ENCODE assay signal across 1 cellular context in the genomic region with DNA sequence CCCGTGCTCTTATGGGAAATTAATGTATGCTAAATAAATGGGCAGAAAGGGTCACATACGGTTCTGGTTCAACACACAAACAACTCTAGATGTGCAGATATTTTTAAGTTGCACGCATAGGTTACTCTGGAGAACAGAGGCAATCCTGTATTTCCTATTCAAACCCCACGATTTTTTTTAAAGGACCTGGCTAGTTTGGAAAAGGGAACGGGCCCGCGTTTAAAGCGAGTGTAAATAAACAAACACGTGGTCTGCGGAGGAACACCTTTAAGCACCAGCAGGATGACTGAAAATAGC.
TF ChIP-seq lines count a peak whose summit lies in the region.

No MANE protein-coding gene starts in this region.

TF ChIP-seq in liver, 16 proteins besides CTCF, POLR2A, EP300 and RAD21 (continued from another document):
- TF ChIP-seq, protein P1, sequence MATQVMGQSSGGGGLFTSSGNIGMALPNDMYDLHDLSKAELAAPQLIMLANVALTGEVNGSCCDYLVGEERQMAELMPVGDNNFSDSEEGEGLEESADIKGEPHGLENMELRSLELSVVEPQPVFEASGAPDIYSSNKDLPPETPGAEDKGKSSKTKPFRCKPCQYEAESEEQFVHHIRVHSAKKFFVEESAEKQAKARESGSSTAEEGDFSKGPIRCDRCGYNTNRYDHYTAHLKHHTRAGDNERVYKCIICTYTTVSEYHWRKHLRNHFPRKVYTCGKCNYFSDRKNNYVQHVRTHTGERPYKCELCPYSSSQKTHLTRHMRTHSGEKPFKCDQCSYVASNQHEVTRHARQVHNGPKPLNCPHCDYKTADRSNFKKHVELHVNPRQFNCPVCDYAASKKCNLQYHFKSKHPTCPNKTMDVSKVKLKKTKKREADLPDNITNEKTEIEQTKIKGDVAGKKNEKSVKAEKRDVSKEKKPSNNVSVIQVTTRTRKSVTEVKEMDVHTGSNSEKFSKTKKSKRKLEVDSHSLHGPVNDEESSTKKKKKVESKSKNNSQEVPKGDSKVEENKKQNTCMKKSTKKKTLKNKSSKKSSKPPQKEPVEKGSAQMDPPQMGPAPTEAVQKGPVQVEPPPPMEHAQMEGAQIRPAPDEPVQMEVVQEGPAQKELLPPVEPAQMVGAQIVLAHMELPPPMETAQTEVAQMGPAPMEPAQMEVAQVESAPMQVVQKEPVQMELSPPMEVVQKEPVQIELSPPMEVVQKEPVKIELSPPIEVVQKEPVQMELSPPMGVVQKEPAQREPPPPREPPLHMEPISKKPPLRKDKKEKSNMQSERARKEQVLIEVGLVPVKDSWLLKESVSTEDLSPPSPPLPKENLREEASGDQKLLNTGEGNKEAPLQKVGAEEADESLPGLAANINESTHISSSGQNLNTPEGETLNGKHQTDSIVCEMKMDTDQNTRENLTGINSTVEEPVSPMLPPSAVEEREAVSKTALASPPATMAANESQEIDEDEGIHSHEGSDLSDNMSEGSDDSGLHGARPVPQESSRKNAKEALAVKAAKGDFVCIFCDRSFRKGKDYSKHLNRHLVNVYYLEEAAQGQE (IDR thresholded peaks at IDR 0.05), result no peak
- TF ChIP-seq SP1 (IDR thresholded peaks at IDR 0.05) (no peak), GABPA (IDR thresholded peaks at IDR 0.05 in 1 of 2, conservative IDR thresholded peaks at IDR 0.05 in 1 of 2) (no peak), HNF4G (IDR thresholded peaks at IDR 0.05) (no peak), NR2F2 (IDR thresholded peaks at IDR 0.05) (no peak), YY1 (IDR thresholded peaks at IDR 0.05) (no peak), HNF4A (conservative IDR thresholded peaks at IDR 0.05) (no peak), EGR1 (IDR thresholded peaks at IDR 0.05; ENCODE audit: low read depth in 2 of 2) (no peak)
- TF ChIP-seq, protein P2, sequence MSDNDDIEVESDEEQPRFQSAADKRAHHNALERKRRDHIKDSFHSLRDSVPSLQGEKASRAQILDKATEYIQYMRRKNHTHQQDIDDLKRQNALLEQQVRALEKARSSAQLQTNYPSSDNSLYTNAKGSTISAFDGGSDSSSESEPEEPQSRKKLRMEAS (IDR thresholded peaks at IDR 0.05), result no peak
- TF ChIP-seq, protein P3, sequence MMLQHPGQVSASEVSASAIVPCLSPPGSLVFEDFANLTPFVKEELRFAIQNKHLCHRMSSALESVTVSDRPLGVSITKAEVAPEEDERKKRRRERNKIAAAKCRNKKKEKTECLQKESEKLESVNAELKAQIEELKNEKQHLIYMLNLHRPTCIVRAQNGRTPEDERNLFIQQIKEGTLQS (IDR thresholded peaks at IDR 0.05), result no peak
- TF ChIP-seq, protein P4, sequence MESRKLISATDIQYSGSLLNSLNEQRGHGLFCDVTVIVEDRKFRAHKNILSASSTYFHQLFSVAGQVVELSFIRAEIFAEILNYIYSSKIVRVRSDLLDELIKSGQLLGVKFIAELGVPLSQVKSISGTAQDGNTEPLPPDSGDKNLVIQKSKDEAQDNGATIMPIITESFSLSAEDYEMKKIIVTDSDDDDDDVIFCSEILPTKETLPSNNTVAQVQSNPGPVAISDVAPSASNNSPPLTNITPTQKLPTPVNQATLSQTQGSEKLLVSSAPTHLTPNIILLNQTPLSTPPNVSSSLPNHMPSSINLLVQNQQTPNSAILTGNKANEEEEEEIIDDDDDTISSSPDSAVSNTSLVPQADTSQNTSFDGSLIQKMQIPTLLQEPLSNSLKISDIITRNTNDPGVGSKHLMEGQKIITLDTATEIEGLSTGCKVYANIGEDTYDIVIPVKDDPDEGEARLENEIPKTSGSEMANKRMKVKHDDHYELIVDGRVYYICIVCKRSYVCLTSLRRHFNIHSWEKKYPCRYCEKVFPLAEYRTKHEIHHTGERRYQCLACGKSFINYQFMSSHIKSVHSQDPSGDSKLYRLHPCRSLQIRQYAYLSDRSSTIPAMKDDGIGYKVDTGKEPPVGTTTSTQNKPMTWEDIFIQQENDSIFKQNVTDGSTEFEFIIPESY (IDR thresholded peaks at IDR 0.05), result no peak
TF ChIP-seq in liver: peak in this region for 0.
